In genomic region chr1:180268556-180269044, GRCh38 we compare ENCODE assay signal across 2 cellular contexts.
A peak's percentile ranks its signal among the peaks of the same experiment; 100 is the strongest.
TF ChIP-seq lines count a peak whose summit lies in the region.

No MANE protein-coding gene starts in this region.

TF ChIP-seq in WTC11, 78 proteins besides CTCF, POLR2A, EP300 and RAD21:
- TF ChIP-seq JUN (CRISPR knock-in tag; IDR thresholded peaks at IDR 0.05) = no peak
- no peak for TF ChIP-seq RORB (CRISPR knock-in tag; IDR thresholded peaks at IDR 0.05)
- TF ChIP-seq ZNF138 (CRISPR knock-in tag; conservative IDR thresholded peaks at IDR 0.05) = no peak
- no peak for TF ChIP-seq ARID4B (CRISPR knock-in tag; IDR thresholded peaks at IDR 0.05; ENCODE audit: borderline replicate concordance)
- TF ChIP-seq IRF2 (CRISPR knock-in tag; IDR thresholded peaks at IDR 0.05; ENCODE audit: borderline replicate concordance, low read depth) = no peak
- TF ChIP-seq SOX15 (CRISPR knock-in tag; IDR thresholded peaks at IDR 0.05) = no peak
- TF ChIP-seq FOXK1 (CRISPR knock-in tag; IDR thresholded peaks at IDR 0.05) = no peak
- TF ChIP-seq ZSCAN18 (CRISPR knock-in tag; IDR thresholded peaks at IDR 0.05) = no peak
- no peak for TF ChIP-seq SMAD3 (CRISPR knock-in tag; IDR thresholded peaks at IDR 0.05; ENCODE audit: borderline replicate concordance)
- no peak for TF ChIP-seq NFYB (CRISPR knock-in tag; conservative IDR thresholded peaks at IDR 0.05; ENCODE audit: low read depth)
- no peak for TF ChIP-seq CREB1 (CRISPR knock-in tag; IDR thresholded peaks at IDR 0.05)
- no peak for TF ChIP-seq MYBL2 (CRISPR knock-in tag; IDR thresholded peaks at IDR 0.05)
- no peak for TF ChIP-seq ZBTB43 (CRISPR knock-in tag; IDR thresholded peaks at IDR 0.05)
- TF ChIP-seq E2F5 (CRISPR knock-in tag; IDR thresholded peaks at IDR 0.05) = no peak
- TF ChIP-seq HMGXB4 (CRISPR knock-in tag; IDR thresholded peaks at IDR 0.05) = no peak
TF ChIP-seq in WTC11: peak in this region for 0.

TF ChIP-seq in HepG2, 621 proteins besides CTCF, POLR2A, EP300 and RAD21:
- TF ChIP-seq RBM22 (optimal IDR thresholded peaks at IDR 0.05; ENCODE audit: low read length) = peak; percentile 21
- no peak for TF ChIP-seq ZSCAN29 (CRISPR knock-in tag; conservative IDR thresholded peaks at IDR 0.05)
- TF ChIP-seq ZNF260 (CRISPR knock-in tag; IDR thresholded peaks at IDR 0.05; ENCODE audit: borderline replicate concordance, low read depth) = no peak
- no peak for TF ChIP-seq ZNF282 (IDR thresholded peaks at IDR 0.05; ENCODE audit: partially characterized antibody)
TF ChIP-seq in HepG2: peak in this region for 1.
